Comparison of ENCODE assay signal across 18 cellular contexts in genomic region chr4:87050596-87050995, GRCh38.
DNase-seq lines count a peak whose midpoint lies in the region; ATAC-seq and TF ChIP-seq lines count a peak whose summit lies in the region.
"Had no signal": no experiment of that assay in that cellular context is flagged by ENCODE, and none has a peak within 500 bp of the region (broad histone marks: within the 10 kb centered on the region; RNA-seq: fewer than 3 reads in every experiment).

No MANE protein-coding gene starts in this region.

- H3K27me3 Mint-ChIP-seq in GM23338 (ENCODE audit: insufficient read depth, low read depth, poor library complexity): peaks cover 2% of the 10 kb centered on the region
- H3K27me3 Mint-ChIP-seq in activated T-helper 2 cell treated with anti-CD3 and anti-CD28 coated beads, Interferon-gamma antibody, Interleukin-2, Interleukin-4, amounts not matched to agents 10 μg/mL and 5 μg/mL and 100 μg/mL, durations not matched to agents 14 hours and 24 hours and 36 hours (ENCODE audit: low read depth): no peaks in the 10 kb centered on the region
- no peaks in the 10 kb centered on the region for H3K27me3 Mint-ChIP-seq in immature natural killer cell (ENCODE audit: low read depth in 3 of 3)
- H3K27me3 Mint-ChIP-seq: activated CD4-positive, alpha-beta T cell treated with anti-CD3 and anti-CD28 coated beads, Interleukin-2, amount 10 ng/mL, durations not matched to agents 7 days and 5 days had no signal

- H3K4me1 Mint-ChIP-seq in GM23338 (peaks cover 50% of the 10 kb centered on the region), immature natural killer cell (peaks cover 50 to 69% of the 10 kb centered on the region in 2 donors)
- H3K4me1 Mint-ChIP-seq in activated T-helper 2 cell treated with anti-CD3 and anti-CD28 coated beads, Interferon-gamma antibody, Interleukin-2, Interleukin-4, amounts not matched to agents 10 μg/mL and 5 μg/mL and 100 μg/mL, durations not matched to agents 14 hours and 24 hours and 36 hours (ENCODE audit: low read depth): peaks cover 47% of the 10 kb centered on the region

- no peak for ATAC-seq in GM23338
- ATAC-seq in HG03039 (IDR thresholded peaks at IDR 0.05; ENCODE audit: unreplicated experiment): no peak
- ATAC-seq in GM18520 (IDR thresholded peaks at IDR 0.05; ENCODE audit: unreplicated experiment): no peak

- H3K27ac ChIP-seq in GM23338 (ENCODE audit: low read depth) (0 out of 2 replicates have a peak overlapping the region, but pooled peaks have one; percentile 5), stomach smooth muscle (ENCODE audit: low read length) (peak overlapping the region; percentile 31), brain microvascular endothelial cell (no peak overlapping the region)
- H3K27ac ChIP-seq: C4-2B, colonic mucosa, GM23248 had no signal

- H3K36me3 ChIP-seq in GM23338 (ENCODE audit: insufficient read depth) (peaks cover 4% of the 10 kb centered on the region; the same call in 1 of the 2 replicates), stomach smooth muscle (ENCODE audit: control insufficient read depth in 2 of 2, insufficient read depth in 2 of 2, low read length in 2 of 2) (peaks cover 9 to 11% of the 10 kb centered on the region in 2 donors), brain microvascular endothelial cell (replicated peaks) (peaks cover 6% of the 10 kb centered on the region)

- no peaks in the 10 kb centered on the region for H3K9me2 ChIP-seq in GM23338 (ENCODE audit: insufficient read depth)

- in situ Hi-C loops in brain microvascular endothelial cell (cut with HindIII; ENCODE audit: low pct_ligation_motif_present, low sequenced_read_pairs): no loop called here

- no peaks in the 10 kb centered on the region for H3K27me3 ChIP-seq in GM23338 (ENCODE audit: insufficient read depth)
- no peaks in the 10 kb centered on the region for H3K27me3 ChIP-seq in stomach smooth muscle (ENCODE audit: control insufficient read depth in 1 of 2, insufficient read depth in 2 of 2, low read length in 2 of 2)
- no peaks in the 10 kb centered on the region for H3K27me3 ChIP-seq in brain microvascular endothelial cell (replicated peaks)
- H3K27me3 ChIP-seq: colonic mucosa had no signal

- no peak overlapping the region for H3K4me2 ChIP-seq in GM23338

- no peak overlapping the region for H3K4me3 ChIP-seq in GM23338
- no peak overlapping the region for H3K4me3 ChIP-seq in stomach smooth muscle (ENCODE audit: low read length in 2 of 2)
- H3K4me3 ChIP-seq in brain microvascular endothelial cell (ENCODE audit: low read depth, low read length): no peak overlapping the region
- H3K4me3 ChIP-seq: colonic mucosa, GM23248 had no signal

- no peaks in the 10 kb centered on the region; the same call in 2 of the 3 replicates for H3K9me3 Mint-ChIP-seq in GM23338
- H3K9me3 Mint-ChIP-seq in activated T-helper 2 cell treated with anti-CD3 and anti-CD28 coated beads, Interferon-gamma antibody, Interleukin-2, Interleukin-4, amounts not matched to agents 10 μg/mL and 5 μg/mL and 100 μg/mL, durations not matched to agents 14 hours and 24 hours and 36 hours: no peaks in the 10 kb centered on the region
- no peaks in the 10 kb centered on the region for H3K9me3 Mint-ChIP-seq in immature natural killer cell
- H3K9me3 Mint-ChIP-seq: activated CD4-positive, alpha-beta T cell treated with anti-CD3 and anti-CD28 coated beads, Interleukin-2, amount 10 ng/mL, durations not matched to agents 7 days and 5 days had no signal

- H3K4me1 ChIP-seq in GM23338 (ENCODE audit: insufficient read depth): peaks cover 47% of the 10 kb centered on the region
- H3K4me1 ChIP-seq in stomach smooth muscle (ENCODE audit: control insufficient read depth, insufficient read depth, low read length): peaks cover 24% of the 10 kb centered on the region
- H3K4me1 ChIP-seq: colonic mucosa had no signal

- DNase-seq in GM23338 (ENCODE audit: low spot score) (no peak), immature natural killer cell (no peak), brain microvascular endothelial cell (no peak)
- no peak for DNase-seq in activated T-helper 2 cell treated with anti-CD3 and anti-CD28 coated beads, Interferon-gamma antibody, Interleukin-2, Interleukin-4, amounts not matched to agents 10 μg/mL and 5 μg/mL and 100 μg/mL, durations not matched to agents 14 hours and 24 hours and 36 hours (ENCODE audit: low spot score)
- DNase-seq: activated CD4-positive, alpha-beta T cell treated with anti-CD3 and anti-CD28 coated beads, Interleukin-2, amount 10 ng/mL, durations not matched to agents 7 days and 5 days; colonic mucosa; DMS79 treated with DMSO at 0.1 percent for 48 hours; glutamatergic neuron; NCI-H1417 treated with DMSO at 0.1 percent for 48 hours; SHP77; small intestine; stimulated activated naive CD4-positive, alpha-beta T cell; T-helper 9 cell had no signal

- H3K4me3 Mint-ChIP-seq in GM23338 (no peak overlapping the region), immature natural killer cell (no peak overlapping the region)
- no peak overlapping the region for H3K4me3 Mint-ChIP-seq in activated T-helper 2 cell treated with anti-CD3 and anti-CD28 coated beads, Interferon-gamma antibody, Interleukin-2, Interleukin-4, amounts not matched to agents 10 μg/mL and 5 μg/mL and 100 μg/mL, durations not matched to agents 14 hours and 24 hours and 36 hours (ENCODE audit: low read depth)
- H3K4me3 Mint-ChIP-seq: activated CD4-positive, alpha-beta T cell treated with anti-CD3 and anti-CD28 coated beads, Interleukin-2, amount 10 ng/mL, durations not matched to agents 7 days and 5 days had no signal

- TF ChIP-seq CTCF in GM23338 (conservative IDR thresholded peaks at IDR 0.05; ENCODE audit: low read depth in 2 of 2) (no peak), brain microvascular endothelial cell (IDR thresholded peaks at IDR 0.05; ENCODE audit: low read depth, low read length, missing control alignments) (no peak)

- peaks cover 3% of the 10 kb centered on the region for H4K20me1 ChIP-seq in GM23338 (replicated peaks; ENCODE audit: insufficient read depth)

- peaks cover 86% of the 10 kb centered on the region for H3K79me2 ChIP-seq in GM23338 (replicated peaks; ENCODE audit: insufficient read depth)

- H3K36me3 Mint-ChIP-seq in GM23338 (ENCODE audit: low read depth) (peaks cover 33% of the 10 kb centered on the region), immature natural killer cell (peaks cover 3 to 27% (median 14%) of the 10 kb centered on the region in 3 donors)
- peaks cover 72% of the 10 kb centered on the region for H3K36me3 Mint-ChIP-seq in activated T-helper 2 cell treated with anti-CD3 and anti-CD28 coated beads, Interferon-gamma antibody, Interleukin-2, Interleukin-4, amounts not matched to agents 10 μg/mL and 5 μg/mL and 100 μg/mL, durations not matched to agents 14 hours and 24 hours and 36 hours (ENCODE audit: low read depth)

- no peak overlapping the region for H2AFZ ChIP-seq in GM23338
- H2AFZ ChIP-seq: GM23248 had no signal

- no peaks in the 10 kb centered on the region for H3F3A ChIP-seq in GM23338 (replicated peaks; ENCODE audit: low read depth)

- intact Hi-C loops in activated T-helper 2 cell treated with anti-CD3 and anti-CD28 coated beads, Interferon-gamma antibody, Interleukin-2, Interleukin-4, amounts not matched to agents 10 μg/mL and 5 μg/mL and 100 μg/mL, durations not matched to agents 14 hours and 24 hours and 36 hours (cut with micrococcal nuclease): no loop called here

- no peaks in the 10 kb centered on the region for H3K9me3 ChIP-seq in stomach smooth muscle (ENCODE audit: control insufficient read depth in 2 of 2, low read length in 2 of 2)
- H3K9me3 ChIP-seq: colonic mucosa had no signal

- H3K27ac Mint-ChIP-seq in GM23338 (no peak overlapping the region), immature natural killer cell (peak overlapping the region in 4 of 6 donors; percentile 46 to 67 (median 56))
- peak overlapping the region; percentile 69 for H3K27ac Mint-ChIP-seq in activated T-helper 2 cell treated with anti-CD3 and anti-CD28 coated beads, Interferon-gamma antibody, Interleukin-2, Interleukin-4, amounts not matched to agents 10 μg/mL and 5 μg/mL and 100 μg/mL, durations not matched to agents 14 hours and 24 hours and 36 hours
- H3K27ac Mint-ChIP-seq: activated CD4-positive, alpha-beta T cell treated with anti-CD3 and anti-CD28 coated beads, Interleukin-2, amount 10 ng/mL, durations not matched to agents 7 days and 5 days had no signal

- no peak overlapping the region for H3K9ac ChIP-seq in stomach smooth muscle (ENCODE audit: low read length in 2 of 2)
- H3K9ac ChIP-seq: GM23248 had no signal

TF ChIP-seq in GM23338, 12 proteins besides CTCF, POLR2A, EP300 and RAD21:
- TF ChIP-seq POLR2AphosphoS5 (IDR thresholded peaks at IDR 0.05; ENCODE audit: low read depth) (no peak), EZH2 (IDR thresholded peaks at IDR 0.05; ENCODE audit: low read depth, unreplicated experiment) (no peak), ZNF114 (CRISPR knock-in tag; IDR thresholded peaks at IDR 0.05) (no peak), CREB1 (CRISPR knock-in tag; IDR thresholded peaks at IDR 0.05; ENCODE audit: low read depth) (no peak), JUNB (IDR thresholded peaks at IDR 0.05; ENCODE audit: unreplicated experiment) (no peak)
